Comparison of ENCODE assay signal across 8 cellular contexts in genomic region chr10:102420810-102421644, GRCh38. TPM values are rescaled to one million over a fixed set of nuclear protein-coding genes. Genes with fewer than 3 reads are reported as not detected.
DNase-seq lines count a peak whose midpoint lies in the region; ATAC-seq and TF ChIP-seq lines count a peak whose summit lies in the region.

A gene with protein sequence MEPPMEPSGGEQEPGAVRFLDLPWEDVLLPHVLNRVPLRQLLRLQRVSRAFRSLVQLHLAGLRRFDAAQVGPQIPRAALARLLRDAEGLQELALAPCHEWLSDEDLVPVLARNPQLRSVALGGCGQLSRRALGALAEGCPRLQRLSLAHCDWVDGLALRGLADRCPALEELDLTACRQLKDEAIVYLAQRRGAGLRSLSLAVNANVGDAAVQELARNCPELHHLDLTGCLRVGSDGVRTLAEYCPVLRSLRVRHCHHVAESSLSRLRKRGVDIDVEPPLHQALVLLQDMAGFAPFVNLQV (plus strand): TSS chr10:102420836. CDS start chr10:102421130, 294 bp downstream.

- DNase-seq in NCI-H2029 treated with DMSO at 0.1 percent for 48 hours (lab: John Stamatoyannopoulos, UW) (peak; percentile 56), T-helper 9 cell (peak; percentile 88), astrocyte of the cerebellum (ENCODE audit: low read depth) (peak; percentile 94), hepatic stellate cell (ENCODE audit: low spot score) (peak; percentile 98), renal cortical epithelial cell (ENCODE audit: low read depth) (peak; percentile 87)

- peak within 1 kb of the TSS; percentile 91 for H3K4me3 ChIP-seq in astrocyte of the cerebellum (ENCODE audit: low read depth, low read length)

- in situ Hi-C loops in astrocyte of the cerebellum (cut with HindIII; ENCODE audit: low sequenced_read_pairs), result no loop called here

- peak; percentile 61 for ATAC-seq in GM18505 (IDR thresholded peaks at IDR 0.05; ENCODE audit: unreplicated experiment)
- peak; percentile 65 for ATAC-seq in HG02981 (IDR thresholded peaks at IDR 0.05; ENCODE audit: unreplicated experiment)
- no peak for ATAC-seq in GM18519 (IDR thresholded peaks at IDR 0.05; ENCODE audit: low FRiP score, unreplicated experiment)

- TF ChIP-seq POLR2A in GM18505 (IDR thresholded peaks at IDR 0.05; ENCODE audit: borderline replicate concordance, extremely low read depth, insufficient read depth, insufficient read length), result peak; percentile 71

- no peak for TF ChIP-seq CTCF in astrocyte of the cerebellum (IDR thresholded peaks at IDR 0.05; ENCODE audit: low read depth, low read length, missing control alignments)

RNA-seq across cellular contexts. Expression of the gene that starts here (rescaled TPM):
- 12.7 and 15.1 TPM in 2 replicates for total RNA-seq in renal cortical epithelial cell
